Comparison of ENCODE assay signal across 12 cellular contexts in the genomic region with DNA sequence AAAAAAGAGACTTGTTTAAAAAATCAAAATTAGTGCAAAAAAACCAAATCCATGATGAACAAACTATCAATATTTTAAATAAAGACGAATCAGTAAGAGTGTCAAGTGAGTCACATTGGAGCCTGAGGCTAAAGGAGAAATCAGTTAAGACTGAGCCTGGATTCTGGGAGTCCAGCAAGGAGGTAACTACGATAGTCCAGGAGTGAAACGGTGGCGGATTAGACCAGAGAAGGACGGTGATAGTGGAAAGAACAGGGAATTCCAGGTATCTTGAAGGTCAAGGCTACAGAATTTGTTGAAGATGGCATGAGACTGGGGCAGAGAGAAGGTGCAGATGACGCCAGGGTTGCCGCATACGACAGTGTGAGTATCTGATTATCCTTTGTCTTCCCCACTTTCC. TPM values are rescaled to one million over a fixed set of nuclear protein-coding genes. Genes with fewer than 3 reads are reported as not detected.
A peak's percentile ranks its signal among the peaks of the same experiment; 100 is the strongest.
DNase-seq lines count a peak whose midpoint lies in the region; ATAC-seq, FAIRE-seq and TF ChIP-seq lines count a peak whose summit lies in the region.
"Had no signal": no experiment of that assay in that cellular context is flagged by ENCODE, and none has a peak within 500 bp of the region (broad histone marks: within the 10 kb centered on the region; RNA-seq: fewer than 3 reads in every experiment).

No MANE protein-coding gene starts in this region.

- no peaks in the 10 kb centered on the region for H3K9me2 ChIP-seq in Karpas-422 (replicated peaks; ENCODE audit: insufficient read depth, low read length)

- no TSS peak for BruUV-seq in HepG2 (replicated peaks; lab: Mats Ljungman, UMichigan)

- DNase-seq in HepG2 (ENCODE audit: low spot score) = no peak
- DNase-seq in right lobe of liver = no peak
- peak; percentile 54 for DNase-seq in epithelial cell of esophagus (ENCODE audit: low read depth)
- DNase-seq in frontal cortex (ENCODE audit: low spot score in 2 of 2) = no peak
- DNase-seq in Karpas-422 = no peak
- DNase-seq in GM10266 (ENCODE audit: extremely low spot score) = no peak

- POLR2A ChIA-PET in HepG2 (lab: Yijun Ruan, JAX) = interaction anchor here (0.8 to 1.0 kb wide), 3 partner anchors 9 to 118 kb away, joined by 3 to 6 read pairs (median 3); a partner anchor contains a TSS

- H3K27me3 ChIP-seq in HepG2 (ENCODE audit: control insufficient read depth in 1 of 2, insufficient read depth in 2 of 2, low read length in 2 of 2) (no peaks in the 10 kb centered on the region; a peak in 1 of 5 replicates), right lobe of liver (no peaks in the 10 kb centered on the region), Karpas-422 (ENCODE audit: low read length) (no peaks in the 10 kb centered on the region)

- no peak overlapping the region for H3K9ac ChIP-seq in HepG2 (ENCODE audit: insufficient read depth, low read depth, low read length)
- H3K9ac ChIP-seq in Karpas-422 (ENCODE audit: low read length) = no peak overlapping the region

- CTCF ChIA-PET in HepG2 (lab: Yijun Ruan, JAX; ENCODE audit: low intra/inter-chr PET ratio, low total read pairs) = interaction anchor here (1.1 to 2.6 kb wide), 3 partner anchors 19 to 23 kb away, joined by 3 to 20 read pairs (median 6); no protein-coding TSS in a partner anchor

- H3K9me3 ChIP-seq in HepG2 (ENCODE audit: low read length) = no peaks in the 10 kb centered on the region
- no peaks in the 10 kb centered on the region for H3K9me3 ChIP-seq in right lobe of liver
- no peaks in the 10 kb centered on the region for H3K9me3 ChIP-seq in Karpas-422 (ENCODE audit: low read length)
- H3K9me3 ChIP-seq: prostate gland, tibial nerve had no signal

- H3K4me3 ChIP-seq in HepG2 (replicated peaks in 1 of 3; ENCODE audit: insufficient read depth in 1 of 3, low read depth in 2 of 3, low read length in 3 of 3) (peak overlapping the region in 1 of 3 experiments; percentile 56; a peak in 2 of 6 replicates), right lobe of liver (no peak overlapping the region), epithelial cell of esophagus (ENCODE audit: low read length) (no peak overlapping the region), Karpas-422 (ENCODE audit: low read length) (no peak overlapping the region)
- H3K4me3 ChIP-seq: prostate gland, tibial nerve had no signal

- H3K36me3 ChIP-seq in HepG2 (replicated peaks in 1 of 2; ENCODE audit: control insufficient read depth in 1 of 2, insufficient read depth in 2 of 2, low read length in 2 of 2) (no peaks in the 10 kb centered on the region), right lobe of liver (no peaks in the 10 kb centered on the region), Karpas-422 (ENCODE audit: insufficient read depth, low read length) (no peaks in the 10 kb centered on the region)
- H3K36me3 ChIP-seq: prostate gland, tibial nerve had no signal

- H3K4me2 ChIP-seq in HepG2 (ENCODE audit: low read depth, low read length) (peak overlapping the region; percentile 77), Karpas-422 (ENCODE audit: low read depth, low read length, poor library complexity, severe bottlenecking) (no peak overlapping the region)

- H2AFZ ChIP-seq in HepG2 (ENCODE audit: low read length) (no peak overlapping the region), Karpas-422 (ENCODE audit: low read length) (no peak overlapping the region)

- H3K27ac ChIP-seq in HepG2 (ENCODE audit: extremely low read length, insufficient read depth, low read length) (no peak overlapping the region), right lobe of liver (no peak overlapping the region), Karpas-422 (ENCODE audit: low read length) (no peak overlapping the region)
- H3K27ac ChIP-seq: prostate gland, tibial nerve had no signal

- TF ChIP-seq POLR2A in HepG2 (IDR thresholded peaks at IDR 0.05; ENCODE audit: insufficient read depth in 1 of 2, low read depth in 2 of 2, low read length in 2 of 2) (no peak), right lobe of liver (IDR thresholded peaks at IDR 0.05) (no peak)

- no peak for TF ChIP-seq CTCF in HepG2 (CRISPR knock-in tag; IDR thresholded peaks at IDR 0.05)
- TF ChIP-seq CTCF in right lobe of liver (IDR thresholded peaks at IDR 0.05) = no peak
- no peak for TF ChIP-seq CTCF in epithelial cell of esophagus (IDR thresholded peaks at IDR 0.05; ENCODE audit: insufficient read depth, low read depth, low read length, missing control alignments)
- TF ChIP-seq CTCF in GM10266 (IDR thresholded peaks at IDR 0.05; ENCODE audit: control insufficient read depth, insufficient read depth, low read depth, missing control alignments) = no peak

- 14% methylated on average over 8 of the region's 8 CpGs for WGBS in HepG2 (ENCODE audit: low lambda C conversion rate)
- 11% methylated on average over 8 of the region's 8 CpGs for WGBS in right lobe of liver (ENCODE audit: insufficient coverage, low coverage, low lambda C conversion rate, missing lambda C conversion rate)

- intact Hi-C loops in HepG2 (cut with micrococcal nuclease; ENCODE audit: unreplicated experiment) = loop anchor here (1.0 kb wide), 1 partner anchor 20 kb away; no protein-coding TSS in a partner anchor
- intact Hi-C loops in right lobe of liver (cut with DNase I) = no loop called here

- in situ Hi-C loops in HepG2 (cut with HindIII; ENCODE audit: extremely low pct_ligation_motif_present, low pct_unique_long_range_greater_than_20kb) = no loop called here

- FAIRE-seq in HepG2 (lab: Jason Lieb, UNC) (no peak), frontal cortex (lab: Jason Lieb, UNC) (no peak)

- peak; percentile 13; the same call in 2 of the 3 replicates for ATAC-seq in HepG2
- ATAC-seq in right lobe of liver = no peak
- ATAC-seq in SK-N-SH treated with all-trans-retinoic acid at 6 μM for 48 hours = peak; percentile 34
- no peak for ATAC-seq in HG02759 (IDR thresholded peaks at IDR 0.05; ENCODE audit: unreplicated experiment)

- TF ChIP-seq RAD21 in HepG2 (CRISPR knock-in tag; IDR thresholded peaks at IDR 0.05) = no peak

- H3K79me2 ChIP-seq in HepG2 (ENCODE audit: insufficient read depth, low read length) (no peaks in the 10 kb centered on the region), Karpas-422 (ENCODE audit: low read length) (no peaks in the 10 kb centered on the region)

- H3K4me1 ChIP-seq in HepG2 (ENCODE audit: insufficient read depth, low read length) = peaks cover 21% of the 10 kb centered on the region
- H3K4me1 ChIP-seq in right lobe of liver = no peaks in the 10 kb centered on the region
- no peaks in the 10 kb centered on the region for H3K4me1 ChIP-seq in Karpas-422 (ENCODE audit: low read length)
- H3K4me1 ChIP-seq: prostate gland had no signal

- no peak for TF ChIP-seq EP300 in HepG2 (IDR thresholded peaks at IDR 0.05; ENCODE audit: low read depth in 2 of 2, low read length in 2 of 2)
- no peak for TF ChIP-seq EP300 in HepG2 (CRISPR knock-in tag; IDR thresholded peaks at IDR 0.05; ENCODE audit: borderline replicate concordance)

- no peaks in the 10 kb centered on the region for H4K20me1 ChIP-seq in HepG2 (ENCODE audit: insufficient read depth, low read length)
- H4K20me1 ChIP-seq in Karpas-422 (ENCODE audit: insufficient read depth, low read depth, low read length) = no peaks in the 10 kb centered on the region

RNA-seq across cellular contexts. Expression of a gene that starts 7.0 kb away (rescaled TPM):
- total RNA-seq in HepG2 (2016; rRNA removed; fragmentation: Illumina TruSeq; extraction: Trizol) (0.29 and 0.35 TPM in 2 replicates), right lobe of liver (1 to 10 TPM in 2 of 6 experiments, not detected in 4; 1.3 to 1.7 TPM), frontal cortex (2.9 TPM)
- 0.26 and 0.51 TPM in 2 replicates for total RNA-seq in HepG2 (2016; cell fraction: cytosol; rRNA removed; fragmentation: Illumina TruSeq; extraction: Trizol; ENCODE audit: low read depth)
- total RNA-seq in HepG2 (2016; cell fraction: insoluble cytoplasmic fraction; rRNA removed; fragmentation: Illumina TruSeq; extraction: Trizol) = 0.16 and 0.30 TPM in 2 replicates
- total RNA-seq in HepG2 (2016; cell fraction: membrane; rRNA removed; fragmentation: Illumina TruSeq; extraction: Trizol) = 0.59 and 0.76 TPM in 2 replicates
- total RNA-seq in HepG2 (2016; cell fraction: nucleus; rRNA removed; fragmentation: Illumina TruSeq; extraction: Trizol) = not detected in 2 replicates
- 2.9 and 3.9 TPM in 2 replicates for polyA plus RNA-seq in HepG2 (2011; rRNA removed)
- 2.3 and 4.0 TPM in 2 replicates for polyA plus RNA-seq in HepG2 (2011; cell fraction: cytosol; rRNA removed)
- polyA plus RNA-seq in HepG2 (2011; cell fraction: nucleus; rRNA removed) = 13.1 and 15.5 TPM in 2 replicates
- 1.2 and 2.2 TPM in 2 replicates for polyA plus RNA-seq in HepG2 (2012)
- 0.76 and 1.1 TPM in 2 replicates for polyA plus RNA-seq in HepG2 (2016; cell fraction: cytosol; fragmentation: Illumina TruSeq; extraction: Trizol; ENCODE audit: low read depth)
- polyA plus RNA-seq in HepG2 (2016; cell fraction: insoluble cytoplasmic fraction; fragmentation: Illumina TruSeq; extraction: Trizol; ENCODE audit: low read depth) = 0.19 and 0.53 TPM in 2 replicates
- polyA plus RNA-seq in HepG2 (2016; cell fraction: membrane; fragmentation: Illumina TruSeq; extraction: Trizol; ENCODE audit: low read depth) = 0.69 and 1.1 TPM in 2 replicates
- polyA plus RNA-seq in HepG2 (2016; cell fraction: nucleus; fragmentation: Illumina TruSeq; extraction: Trizol; ENCODE audit: insufficient read depth, low read depth) = 1.2 TPM in 1 of 2 replicates, not detected in the other
- 0.70 and 4.4 TPM in 2 replicates for polyA minus RNA-seq in HepG2 (2011; rRNA and poly(A)+ RNA removed; ENCODE audit: low replicate concordance)
- polyA minus RNA-seq in HepG2 (2011; cell fraction: cytosol; rRNA and poly(A)+ RNA removed) = 1.1 and 2.8 TPM in 2 replicates
- 0.99 and 1.8 TPM in 2 replicates for polyA minus RNA-seq in HepG2 (2011; cell fraction: nucleus; rRNA and poly(A)+ RNA removed)
- 4.8 and 5.7 TPM in 2 replicates for total RNA-seq in Karpas-422 (2014; rRNA removed; shearing (Covaris generic); ENCODE audit: low replicate concordance)
- total RNA-seq: dermis microvascular lymphatic vessel endothelial cell, HT1080 had no signal

RNA-seq across cellular contexts. Expression of a gene that starts 35.8 kb away (rescaled TPM):
- total RNA-seq in HepG2 (2016; rRNA removed; fragmentation: Illumina TruSeq; extraction: Trizol) = 18.0 and 26.7 TPM in 2 replicates
- 44.8 and 45.5 TPM in 2 replicates for total RNA-seq in HepG2 (2016; cell fraction: cytosol; rRNA removed; fragmentation: Illumina TruSeq; extraction: Trizol; ENCODE audit: low read depth)
- 18.4 and 20.4 TPM in 2 replicates for total RNA-seq in HepG2 (2016; cell fraction: insoluble cytoplasmic fraction; rRNA removed; fragmentation: Illumina TruSeq; extraction: Trizol)
- 36.3 and 50.1 TPM in 2 replicates for total RNA-seq in HepG2 (2016; cell fraction: membrane; rRNA removed; fragmentation: Illumina TruSeq; extraction: Trizol)
- 6.1 and 8.2 TPM in 2 replicates for total RNA-seq in HepG2 (2016; cell fraction: nucleus; rRNA removed; fragmentation: Illumina TruSeq; extraction: Trizol)
- 5.2 and 7.0 TPM in 2 replicates for polyA plus RNA-seq in HepG2 (2011; rRNA removed)
- polyA plus RNA-seq in HepG2 (2011; cell fraction: cytosol; rRNA removed) = 9.2 and 27.5 TPM in 2 replicates
- 8.8 and 9.4 TPM in 2 replicates for polyA plus RNA-seq in HepG2 (2011; cell fraction: nucleus; rRNA removed)
- 2.5 and 4.4 TPM in 2 replicates for polyA plus RNA-seq in HepG2 (2012)
- polyA plus RNA-seq in HepG2 (2016; cell fraction: cytosol; fragmentation: Illumina TruSeq; extraction: Trizol; ENCODE audit: low read depth) = 46.7 and 50.4 TPM in 2 replicates
- polyA plus RNA-seq in HepG2 (2016; cell fraction: insoluble cytoplasmic fraction; fragmentation: Illumina TruSeq; extraction: Trizol; ENCODE audit: low read depth) = 13.9 and 21.8 TPM in 2 replicates
- 29.2 and 30.8 TPM in 2 replicates for polyA plus RNA-seq in HepG2 (2016; cell fraction: membrane; fragmentation: Illumina TruSeq; extraction: Trizol; ENCODE audit: low read depth)
- polyA plus RNA-seq in HepG2 (2016; cell fraction: nucleus; fragmentation: Illumina TruSeq; extraction: Trizol; ENCODE audit: insufficient read depth, low read depth) = 13.4 and 18.2 TPM in 2 replicates
- 9.5 and 9.9 TPM in 2 replicates for polyA minus RNA-seq in HepG2 (2011; rRNA and poly(A)+ RNA removed; ENCODE audit: low replicate concordance)
- 3.5 and 4.8 TPM in 2 replicates for polyA minus RNA-seq in HepG2 (2011; cell fraction: cytosol; rRNA and poly(A)+ RNA removed)
- 1.1 and 2.2 TPM in 2 replicates for polyA minus RNA-seq in HepG2 (2011; cell fraction: nucleus; rRNA and poly(A)+ RNA removed)
- 10 to 100 TPM; 12.3 to 37.0 (median 17.2) TPM for total RNA-seq in right lobe of liver
- total RNA-seq in frontal cortex = 26.1 TPM
- total RNA-seq in Karpas-422 (2014; rRNA removed; shearing (Covaris generic); ENCODE audit: low replicate concordance) = 35.8 and 67.5 TPM in 2 replicates

Comparison
In these comparisons a context has a peak if more than half of its experiments do, and no peak if none do; other contexts are left out.
1. ATAC-seq: peak in HepG2 (single experiment) and SK-N-SH treated with all-trans-retinoic acid at 6 μM for 48 hours (single experiment); none in right lobe of liver (0 of 4) and HG02759 (single experiment).